In the genomic region with DNA sequence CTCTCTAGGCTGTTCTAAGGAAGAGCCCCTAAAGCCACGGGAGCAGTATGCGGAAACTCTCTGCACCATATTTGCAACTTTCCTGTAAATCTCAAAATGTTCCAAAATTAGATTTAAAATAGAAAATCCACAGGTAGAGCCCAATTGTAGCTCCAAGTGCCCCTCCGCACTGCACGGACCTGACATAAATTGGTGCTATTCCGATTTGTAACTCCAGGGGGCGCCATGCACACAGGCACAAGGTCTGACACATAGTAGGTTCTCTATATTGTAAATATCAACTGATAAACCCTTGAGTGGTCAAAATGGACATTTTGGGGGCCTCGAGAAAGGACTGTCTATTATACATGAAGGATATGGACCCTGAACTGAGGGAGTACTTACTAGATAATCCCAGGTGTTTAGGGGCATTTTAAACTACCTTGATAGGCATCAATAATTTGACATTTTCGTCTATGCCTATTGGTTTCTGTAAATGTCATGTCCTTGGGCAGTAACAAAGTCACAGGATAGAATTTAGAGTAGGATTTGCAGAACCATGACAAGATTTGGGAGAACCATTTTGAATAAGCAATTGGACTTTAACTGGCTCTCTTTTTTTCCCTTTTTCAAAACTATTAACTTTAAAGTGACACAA, we compare ENCODE assay signal across 9 cellular contexts. TPM values are rescaled to one million over a fixed set of nuclear protein-coding genes. Genes with fewer than 3 reads are reported as not detected.
DNase-seq lines count a peak whose midpoint lies in the region; ATAC-seq, FAIRE-seq and TF ChIP-seq lines count a peak whose summit lies in the region.
"Had no signal": no experiment of that assay in that cellular context is flagged by ENCODE, and none has a peak within 500 bp of the region (broad histone marks: within the 10 kb centered on the region; RNA-seq: fewer than 3 reads in every experiment).

No MANE protein-coding gene starts in this region.

- peak; percentile 73 for TF ChIP-seq CTCF in GM12874 (IDR thresholded peaks at IDR 0.05; ENCODE audit: insufficient read depth, low read depth, low read length)

- peak; percentile 59 for ATAC-seq in activated T-helper 17 cell treated with anti-CD3 and anti-CD28 coated beads, Interleukin-2, amount 50 U/mL, for 72 hours (replicated peaks)
- ATAC-seq in esophagus mucosa: no peak

- DNase-seq in OCI-M1 (lab: John Stamatoyannopoulos, UW): peak; percentile 51
- DNase-seq in head of caudate nucleus: peak in 37 of 42 donors; percentile 13 to 84 (median 55)
- DNase-seq in stimulated activated CD4-positive, alpha-beta T cell treated with anti-CD3 and anti-CD28 coated beads, Interleukin-1b, Interleukin-23, amount 100 ng/mL, for 4 hours (ENCODE audit: low read depth in 2 of 2): peak; percentile 24 to 60
- no peak for DNase-seq in SHP77 (lab: John Stamatoyannopoulos, UW)
- no peak for DNase-seq in frontal cortex (ENCODE audit: low spot score in 2 of 2)

- no peak overlapping the region for H3K27ac Mint-ChIP-seq in activated T-helper 17 cell treated with anti-CD3 and anti-CD28 coated beads, Interleukin-2, amount 50 U/mL, for 72 hours
- H3K27ac Mint-ChIP-seq: activated naive CD4-positive, alpha-beta T cell treated with anti-CD3 and anti-CD28 coated beads, Interleukin-2, amount 50 U/mL, for 24 hours had no signal

- no peaks in the 10 kb centered on the region for H3K9me3 Mint-ChIP-seq in activated T-helper 17 cell treated with anti-CD3 and anti-CD28 coated beads, Interleukin-2, amount 50 U/mL, for 72 hours
- H3K9me3 Mint-ChIP-seq: activated naive CD4-positive, alpha-beta T cell treated with anti-CD3 and anti-CD28 coated beads, Interleukin-2, amount 50 U/mL, for 24 hours had no signal

- H3K27me3 Mint-ChIP-seq in activated T-helper 17 cell treated with anti-CD3 and anti-CD28 coated beads, Interleukin-2, amount 50 U/mL, for 72 hours: peaks cover 23% of the 10 kb centered on the region

- H3K4me1 Mint-ChIP-seq in activated T-helper 17 cell treated with anti-CD3 and anti-CD28 coated beads, Interleukin-2, amount 50 U/mL, for 72 hours: no peaks in the 10 kb centered on the region
- H3K4me1 Mint-ChIP-seq: activated naive CD4-positive, alpha-beta T cell treated with anti-CD3 and anti-CD28 coated beads, Interleukin-2, amount 50 U/mL, for 24 hours had no signal

- H3K36me3 Mint-ChIP-seq in activated T-helper 17 cell treated with anti-CD3 and anti-CD28 coated beads, Interleukin-2, amount 50 U/mL, for 72 hours (ENCODE audit: low read depth): no peaks in the 10 kb centered on the region
- H3K36me3 Mint-ChIP-seq: activated naive CD4-positive, alpha-beta T cell treated with anti-CD3 and anti-CD28 coated beads, Interleukin-2, amount 50 U/mL, for 24 hours had no signal

- no peak overlapping the region for H3K4me3 Mint-ChIP-seq in activated T-helper 17 cell treated with anti-CD3 and anti-CD28 coated beads, Interleukin-2, amount 50 U/mL, for 72 hours
- H3K4me3 Mint-ChIP-seq: activated naive CD4-positive, alpha-beta T cell treated with anti-CD3 and anti-CD28 coated beads, Interleukin-2, amount 50 U/mL, for 24 hours had no signal

- no peak for FAIRE-seq in frontal cortex (lab: Jason Lieb, UNC)

- intact Hi-C loops in head of caudate nucleus (cut with DNase I): loop anchor here (2.0 to 5.0 kb wide), 2 partner anchors 96 to 574 kb away; partner anchors contain the start of gene RAD51D

RNA-seq across cellular contexts. Expression of gene TMEM132E, which starts 36.6 kb away (rescaled TPM):
- total RNA-seq in activated T-helper 17 cell treated with anti-CD3 and anti-CD28 coated beads, Interleukin-2, amount 50 U/mL, for 72 hours: not detected
- total RNA-seq in esophagus mucosa: not detected
- 1.6 TPM for total RNA-seq in frontal cortex

Comparison
In these comparisons a context has a peak if more than half of its experiments do, and no peak if none do; other contexts are left out.
1. DNase-seq: peak in OCI-M1 (single experiment), head of caudate nucleus (37 of 42) and stimulated activated CD4-positive, alpha-beta T cell treated with anti-CD3 and anti-CD28 coated beads, Interleukin-1b, Interleukin-23, amount 100 ng/mL, for 4 hours (2 of 2); none in SHP77 (0 of 2) and frontal cortex (0 of 2).